In genomic region chr10:1553951-1554350, GRCh38 we compare ENCODE assay signal across 14 cellular contexts.
DNase-seq lines count a peak whose midpoint lies in the region; ATAC-seq and TF ChIP-seq lines count a peak whose summit lies in the region.
"Had no signal": no experiment of that assay in that cellular context is flagged by ENCODE, and none has a peak within 500 bp of the region (broad histone marks: within the 10 kb centered on the region; RNA-seq: fewer than 3 reads in every experiment).

No MANE protein-coding gene starts in this region.

- DNase-seq in DND-41 (no peak), lower lobe of right lung (peak; percentile 20), sigmoid colon (peak; percentile 26), AML-193 (lab: John Stamatoyannopoulos, UW) (no peak), tibial artery (no peak), NK-92 (lab: John Stamatoyannopoulos, UW; ENCODE audit: unreplicated experiment) (no peak)
- DNase-seq: CD8-positive, alpha-beta T cell; GOT3; KG1; NCI-H146; NCI-H2227 treated with DMSO at 0.1 percent for 48 hours; SJCRH30 had no signal

- TF ChIP-seq CTCF in DND-41 (IDR thresholded peaks at IDR 0.05; ENCODE audit: borderline replicate concordance, extremely low read depth, low read length, poor library complexity, severe bottlenecking) (no peak), lower lobe of right lung (IDR thresholded peaks at IDR 0.05) (no peak), sigmoid colon (IDR thresholded peaks at IDR 0.05) (no peak), tibial artery (IDR thresholded peaks at IDR 0.05) (no peak)

- no peak overlapping the region for H3K4me3 ChIP-seq in BLaER1
- H3K4me3 ChIP-seq in DND-41 (ENCODE audit: low read depth in 1 of 2, low read length in 2 of 2): no peak overlapping the region
- no peak overlapping the region for H3K4me3 ChIP-seq in lower lobe of right lung
- no peak overlapping the region for H3K4me3 ChIP-seq in sigmoid colon
- H3K4me3 ChIP-seq in tibial artery: no peak overlapping the region
- H3K4me3 ChIP-seq: SJCRH30 had no signal

- H3K27ac ChIP-seq in BLaER1 (peak overlapping the region; percentile 73), DND-41 (ENCODE audit: low read length) (peak overlapping the region; percentile 8; the same call in 1 of the 2 replicates), lower lobe of right lung (no peak overlapping the region), sigmoid colon (no peak overlapping the region), tibial artery (no peak overlapping the region)
- H3K27ac ChIP-seq: SJCRH30 had no signal

- no peak for TF ChIP-seq POLR2A in sigmoid colon (IDR thresholded peaks at IDR 0.05)

- H3K79me2 ChIP-seq in DND-41 (ENCODE audit: insufficient read depth, low read length): no peaks in the 10 kb centered on the region

- H3K9ac ChIP-seq in BLaER1 (peak overlapping the region; percentile 63; the same call in 1 of the 2 replicates), DND-41 (ENCODE audit: low read depth, low read length) (no peak overlapping the region)

- H3K9me3 ChIP-seq in BLaER1 (no peaks in the 10 kb centered on the region), DND-41 (ENCODE audit: insufficient read depth, low read length, severe bottlenecking) (no peaks in the 10 kb centered on the region), lower lobe of right lung (no peaks in the 10 kb centered on the region), sigmoid colon (no peaks in the 10 kb centered on the region), tibial artery (no peaks in the 10 kb centered on the region)
- H3K9me3 ChIP-seq: SJCRH30 had no signal

- 76 to 85% methylated on average over 7 of the region's 7 CpGs for WGBS in sigmoid colon, 2 donors

- ATAC-seq in DND-41 (ENCODE audit: insufficient read depth, low read depth) (no peak), lower lobe of right lung (no peak)
- ATAC-seq: CD8-positive, alpha-beta T cell; Panc1 had no signal

- intact Hi-C loops in lower lobe of right lung (cut with DNase I): no loop called here
- intact Hi-C loops in sigmoid colon (cut with DNase I): no loop called here
- intact Hi-C loops in tibial artery (cut with DNase I; ENCODE audit: low total_unique reads): no loop called here

- H4K20me1 ChIP-seq in BLaER1: no peaks in the 10 kb centered on the region; the same call in 1 of the 2 replicates
- H4K20me1 ChIP-seq in DND-41 (ENCODE audit: insufficient read depth, low read length): no peaks in the 10 kb centered on the region

- H3K4me2 ChIP-seq in BLaER1 (peak overlapping the region; percentile 78), DND-41 (ENCODE audit: insufficient read depth, low read length) (no peak overlapping the region)

- no peak for TF ChIP-seq EP300 in sigmoid colon (IDR thresholded peaks at IDR 0.05)

- H3K27me3 ChIP-seq in BLaER1 (no peaks in the 10 kb centered on the region), DND-41 (ENCODE audit: insufficient read depth, low read length, poor library complexity) (no peaks in the 10 kb centered on the region), lower lobe of right lung (ENCODE audit: low read depth) (peaks cover 11% of the 10 kb centered on the region), sigmoid colon (peaks cover 0 to under 1% (median 0%) of the 10 kb centered on the region in 3 donors), tibial artery (peaks cover 0 to 16% of the 10 kb centered on the region in 2 donors)
- H3K27me3 ChIP-seq: SJCRH30 had no signal

- no peak overlapping the region for H2AFZ ChIP-seq in DND-41 (ENCODE audit: low read depth, low read length)

- H3K4me1 ChIP-seq in BLaER1 (peaks cover 80% of the 10 kb centered on the region), DND-41 (ENCODE audit: insufficient read depth, low read length) (peaks cover 43% of the 10 kb centered on the region), lower lobe of right lung (no peaks in the 10 kb centered on the region), sigmoid colon (no peaks in the 10 kb centered on the region), tibial artery (no peaks in the 10 kb centered on the region)
- H3K4me1 ChIP-seq: SJCRH30 had no signal

- no peaks in the 10 kb centered on the region for H3K36me3 ChIP-seq in BLaER1
- H3K36me3 ChIP-seq in DND-41 (ENCODE audit: insufficient read depth, low read length): no peaks in the 10 kb centered on the region
- H3K36me3 ChIP-seq in lower lobe of right lung: no peaks in the 10 kb centered on the region
- H3K36me3 ChIP-seq in sigmoid colon: no peaks in the 10 kb centered on the region
- no peaks in the 10 kb centered on the region for H3K36me3 ChIP-seq in tibial artery
- H3K36me3 ChIP-seq: SJCRH30 had no signal

Comparison
In these comparisons a context has a peak if more than half of its experiments do, and no peak if none do; other contexts are left out.
1. H3K27ac ChIP-seq: peak in BLaER1 (single experiment) and DND-41 (single experiment); none in lower lobe of right lung (single experiment), sigmoid colon (0 of 4) and tibial artery (0 of 2).
2. DNase-seq: peak in lower lobe of right lung (single experiment) and sigmoid colon (single experiment); none in DND-41 (single experiment), AML-193 (0 of 2), tibial artery (0 of 2) and NK-92 (single experiment).